Comparison of ENCODE assay signal across 1 cellular context in genomic region chr19:572891-573825, GRCh38.
TF ChIP-seq lines count a peak whose summit lies in the region.

No MANE protein-coding gene starts in this region.

TF ChIP-seq in GM12878, 131 proteins besides CTCF, POLR2A, EP300 and RAD21:
- peak in 1 of 2 experiments; percentile 66; a peak in 1 of 3 replicates for TF ChIP-seq EGR1 (IDR thresholded peaks at IDR 0.05; ENCODE audit: borderline replicate concordance in 1 of 2, low read depth in 2 of 2, low read length in 2 of 2)
- TF ChIP-seq BCL11A (IDR thresholded peaks at IDR 0.05; ENCODE audit: low read depth, low read length), result no peak
- no peak for TF ChIP-seq CREB1 (IDR thresholded peaks at IDR 0.05; ENCODE audit: low read depth)
- TF ChIP-seq BHLHE40 (IDR thresholded peaks at IDR 0.05; ENCODE audit: borderline replicate concordance in 1 of 2, low read depth in 2 of 2, low read length in 1 of 2), result 0 out of 4 replicates have a peak, but pooled peaks of 1 of the 2 experiments have one; percentile 24
- no peak for TF ChIP-seq IRF5 (IDR thresholded peaks at IDR 0.05; ENCODE audit: borderline replicate concordance)
- TF ChIP-seq IKZF2 (IDR thresholded peaks at IDR 0.05), result 0 out of 4 replicates have a peak, but pooled peaks of 1 of the 2 experiments have one; percentile 6
- no peak for TF ChIP-seq PAX5 (IDR thresholded peaks at IDR 0.05; ENCODE audit: borderline replicate concordance, low read depth, low read length)
- no peak for TF ChIP-seq IRF4 (IDR thresholded peaks at IDR 0.05; ENCODE audit: low read depth, low read length)
- no peak for TF ChIP-seq ZNF207 (IDR thresholded peaks at IDR 0.05; ENCODE audit: borderline replicate concordance)
- no peak for TF ChIP-seq ZNF687 (IDR thresholded peaks at IDR 0.05)
- no peak for TF ChIP-seq FOXM1 (IDR thresholded peaks at IDR 0.05; ENCODE audit: low read depth, low read length)
- TF ChIP-seq HDAC6 (IDR thresholded peaks at IDR 0.05; ENCODE audit: unreplicated experiment), result no peak
- no peak for TF ChIP-seq CHD4 (IDR thresholded peaks at IDR 0.05)
- no peak for TF ChIP-seq SMAD1 (IDR thresholded peaks at IDR 0.05; ENCODE audit: low read depth, partially characterized antibody)
- TF ChIP-seq HSF1 (IDR thresholded peaks at IDR 0.05; ENCODE audit: low read depth, low read length), result no peak
- TF ChIP-seq NKRF (conservative IDR thresholded peaks at IDR 0.05), result no peak
- TF ChIP-seq GABPA (IDR thresholded peaks at IDR 0.05; ENCODE audit: low read depth), result no peak
